ENCODE assay signal across 8 cellular contexts in genomic region chr14:74425525-74426201, GRCh38. TPM values are rescaled to one million over a fixed set of nuclear protein-coding genes. Genes with fewer than 3 reads are reported as not detected.
DNase-seq lines count a peak whose midpoint lies in the region; ATAC-seq and TF ChIP-seq lines count a peak whose summit lies in the region.

No MANE protein-coding gene starts in this region.

- H3K4me1 Mint-ChIP-seq in activated CD4-positive, alpha-beta T cell treated with anti-CD3 and anti-CD28 coated beads for 36 hours = peaks cover 2% of the 10 kb centered on the region
- peaks cover 0 to 8% (median 4%) of the 10 kb centered on the region in 7 donors for H3K4me1 Mint-ChIP-seq in naive thymus-derived CD4-positive, alpha-beta T cell
- H3K4me1 Mint-ChIP-seq in CD14-positive monocyte = peaks cover 2% of the 10 kb centered on the region

- no peak overlapping the region for H3K27ac Mint-ChIP-seq in activated CD4-positive, alpha-beta T cell treated with anti-CD3 and anti-CD28 coated beads for 36 hours
- H3K27ac Mint-ChIP-seq in naive thymus-derived CD4-positive, alpha-beta T cell = no peak overlapping the region
- peak overlapping the region in 1 of 7 donors; percentile 25 for H3K27ac Mint-ChIP-seq in CD14-positive monocyte

- WGBS in ectodermal cell, 2 experiments = 4 to 5% methylated on average over 66 of the region's 66 CpGs

- H3K27me3 ChIP-seq in H7 (ENCODE audit: control insufficient read depth, insufficient read depth, low read length) (peaks cover 3% of the 10 kb centered on the region), ectodermal cell (ENCODE audit: control insufficient read depth, insufficient read depth, low read length, poor library complexity, severe bottlenecking) (peaks cover 19% of the 10 kb centered on the region)
- H3K27me3 ChIP-seq in naive thymus-derived CD4-positive, alpha-beta T cell (ENCODE audit: control insufficient read depth in 2 of 2, insufficient read depth in 2 of 2, low read length in 2 of 2) = peaks cover 0 to 9% of the 10 kb centered on the region in 2 donors

- H3K4me1 ChIP-seq in ectodermal cell (ENCODE audit: control insufficient read depth, insufficient read depth, low read length) = peaks cover 11% of the 10 kb centered on the region
- H3K4me1 ChIP-seq in naive thymus-derived CD4-positive, alpha-beta T cell (ENCODE audit: control insufficient read depth in 2 of 2, insufficient read depth in 2 of 2, low read length in 2 of 2) = no peaks in the 10 kb centered on the region

- H3K4me3 ChIP-seq in H7 (ENCODE audit: insufficient read depth, low read depth, low read length) (peak overlapping the region; percentile 39), ectodermal cell (ENCODE audit: insufficient read depth, low read depth, low read length) (peak overlapping the region; percentile 23)
- no peak overlapping the region for H3K4me3 ChIP-seq in naive thymus-derived CD4-positive, alpha-beta T cell (ENCODE audit: low read length)

- DNase-seq in H7 (peak; percentile 98), DMS114 treated with DMSO at 0.1 percent for 48 hours (lab: John Stamatoyannopoulos, UW; ENCODE audit: unreplicated experiment) (no peak), CD14-positive monocyte (ENCODE audit: low spot score) (no peak)
- DNase-seq in activated CD4-positive, alpha-beta T cell treated with anti-CD3 and anti-CD28 coated beads for 36 hours = peak; percentile 72
- DNase-seq in naive thymus-derived CD4-positive, alpha-beta T cell = peak; percentile 16 to 83 (median 49)

- ATAC-seq in activated CD4-positive, alpha-beta T cell treated with anti-CD3 and anti-CD28 coated beads for 36 hours = peak; percentile 83
- ATAC-seq in naive thymus-derived CD4-positive, alpha-beta T cell = peak; percentile 82
- ATAC-seq in HG02571 (IDR thresholded peaks at IDR 0.05; ENCODE audit: unreplicated experiment) (no peak), GM21737 (IDR thresholded peaks at IDR 0.05; ENCODE audit: unreplicated experiment) (no peak)

- H3K36me3 ChIP-seq in H7 (replicated peaks; ENCODE audit: control insufficient read depth, insufficient read depth, low read length) (no peaks in the 10 kb centered on the region), ectodermal cell (ENCODE audit: control insufficient read depth, insufficient read depth, low read length) (no peaks in the 10 kb centered on the region)
- H3K36me3 ChIP-seq in naive thymus-derived CD4-positive, alpha-beta T cell (ENCODE audit: control insufficient read depth in 2 of 3, insufficient read depth in 3 of 3, low read length in 3 of 3) = no peaks in the 10 kb centered on the region

- H3K27ac ChIP-seq in ectodermal cell (ENCODE audit: insufficient read depth, low read depth, low read length, poor library complexity, severe bottlenecking) = no peak overlapping the region
- no peak overlapping the region for H3K27ac ChIP-seq in naive thymus-derived CD4-positive, alpha-beta T cell (ENCODE audit: low read depth, low read length)

- H3K9me3 ChIP-seq in ectodermal cell (ENCODE audit: control insufficient read depth, low read length) = no peaks in the 10 kb centered on the region
- H3K9me3 ChIP-seq in naive thymus-derived CD4-positive, alpha-beta T cell (ENCODE audit: control insufficient read depth in 2 of 3, low read length in 3 of 3) = no peaks in the 10 kb centered on the region

- intact Hi-C loops in activated CD4-positive, alpha-beta T cell treated with anti-CD3 and anti-CD28 coated beads for 36 hours (cut with DNase I, micrococcal nuclease) = loop anchor here in 1 of 2 experiments (2.0 kb wide), 1 partner anchor 67 kb away; the partner anchor contains the start of genes ISCA2 and NPC2
- intact Hi-C loops in naive thymus-derived CD4-positive, alpha-beta T cell (cut with micrococcal nuclease) = no loop called here
- intact Hi-C loops in CD14-positive monocyte (cut with micrococcal nuclease) = no loop called here

- no peaks in the 10 kb centered on the region for H3K9me3 Mint-ChIP-seq in activated CD4-positive, alpha-beta T cell treated with anti-CD3 and anti-CD28 coated beads for 36 hours (ENCODE audit: low read depth)
- H3K9me3 Mint-ChIP-seq in naive thymus-derived CD4-positive, alpha-beta T cell = peaks cover 0 to 11% (median 4%) of the 10 kb centered on the region in 11 donors
- H3K9me3 Mint-ChIP-seq in CD14-positive monocyte = peaks cover 0 to 2% (median 0%) of the 10 kb centered on the region in 7 donors

- TF ChIP-seq CTCF in CD14-positive monocyte (IDR thresholded peaks at IDR 0.05) = no peak

- POLR2A ChIA-PET in activated CD4-positive, alpha-beta T cell treated with anti-CD3 and anti-CD28 coated beads for 36 hours (lab: Charles Lee) = no interaction called here
- POLR2A ChIA-PET in naive thymus-derived CD4-positive, alpha-beta T cell (lab: Charles Lee) = no interaction called here

- no peaks in the 10 kb centered on the region for H3K36me3 Mint-ChIP-seq in activated CD4-positive, alpha-beta T cell treated with anti-CD3 and anti-CD28 coated beads for 36 hours (ENCODE audit: low read depth)
- peaks cover 0 to 4% (median 0%) of the 10 kb centered on the region in 5 donors for H3K36me3 Mint-ChIP-seq in naive thymus-derived CD4-positive, alpha-beta T cell
- peaks cover 0 to 2% of the 10 kb centered on the region in 2 donors for H3K36me3 Mint-ChIP-seq in CD14-positive monocyte

- peaks cover 38% of the 10 kb centered on the region for H3K27me3 Mint-ChIP-seq in activated CD4-positive, alpha-beta T cell treated with anti-CD3 and anti-CD28 coated beads for 36 hours
- H3K27me3 Mint-ChIP-seq in naive thymus-derived CD4-positive, alpha-beta T cell = peaks cover 47 to 73% (median 63%) of the 10 kb centered on the region in 5 donors
- H3K27me3 Mint-ChIP-seq in CD14-positive monocyte (ENCODE audit: low read depth in 3 of 3) = peaks cover 38 to 58% (median 52%) of the 10 kb centered on the region in 3 donors

- H3K4me3 Mint-ChIP-seq in activated CD4-positive, alpha-beta T cell treated with anti-CD3 and anti-CD28 coated beads for 36 hours = no peak overlapping the region
- H3K4me3 Mint-ChIP-seq in naive thymus-derived CD4-positive, alpha-beta T cell = peak overlapping the region in 1 of 10 donors; percentile 20
- peak overlapping the region in 1 of 2 donors; percentile 65 for H3K4me3 Mint-ChIP-seq in CD14-positive monocyte

- CTCF ChIA-PET in activated CD4-positive, alpha-beta T cell treated with anti-CD3 and anti-CD28 coated beads for 36 hours (lab: Charles Lee) = no interaction called here
- CTCF ChIA-PET in naive thymus-derived CD4-positive, alpha-beta T cell (lab: Charles Lee) = no interaction called here

RNA-seq across cellular contexts. Expression of gene SYNDIG1L, which starts 0.3 kb away (rescaled TPM):
- 0.48 and 0.76 TPM in 2 replicates for total RNA-seq in H7 (2014; rRNA removed; shearing (Covaris generic))
- total RNA-seq in activated CD4-positive, alpha-beta T cell treated with anti-CD3 and anti-CD28 coated beads for 36 hours = not detected
- 0.37 TPM for polyA plus RNA-seq in ectodermal cell (2013, experiment 1 of 4)
- polyA plus RNA-seq in ectodermal cell (2013, experiment 2 of 4) = 0.25 TPM
- polyA plus RNA-seq in ectodermal cell (2013, experiment 3 of 4) = 0.48 TPM
- 0.41 TPM for polyA plus RNA-seq in ectodermal cell (2013, experiment 4 of 4)
- under 1 TPM in 1 of 5 experiments, not detected in 4; 0.16 TPM for total RNA-seq in naive thymus-derived CD4-positive, alpha-beta T cell
- polyA plus RNA-seq in naive thymus-derived CD4-positive, alpha-beta T cell = not detected
- polyA plus RNA-seq in CD14-positive monocyte = not detected

Comparison
In these comparisons a context has a peak if more than half of its experiments do, and no peak if none do; other contexts are left out.
1. DNase-seq: peak in H7 (single experiment), activated CD4-positive, alpha-beta T cell treated with anti-CD3 and anti-CD28 coated beads for 36 hours (single experiment) and naive thymus-derived CD4-positive, alpha-beta T cell (9 of 9); none in DMS114 treated with DMSO at 0.1 percent for 48 hours (single experiment) and CD14-positive monocyte (single experiment).
2. ATAC-seq: peak in activated CD4-positive, alpha-beta T cell treated with anti-CD3 and anti-CD28 coated beads for 36 hours (single experiment) and naive thymus-derived CD4-positive, alpha-beta T cell (single experiment); none in HG02571 (single experiment) and GM21737 (single experiment).